ENCODE assay signal across 15 cellular contexts in genomic region chr2:99975386-99975785, GRCh38.
DNase-seq lines count a peak whose midpoint lies in the region; ATAC-seq, FAIRE-seq and TF ChIP-seq lines count a peak whose summit lies in the region.
"Had no signal": no experiment of that assay in that cellular context is flagged by ENCODE, and none has a peak within 500 bp of the region (broad histone marks: within the 10 kb centered on the region; RNA-seq: fewer than 3 reads in every experiment).

No MANE protein-coding gene starts in this region.

- DNase-seq in ELR (ENCODE audit: low read depth) = peak; percentile 84
- peak; percentile 81 for DNase-seq in Panc1 (ENCODE audit: low read depth, low spot score)
- peak; percentile 61 for DNase-seq in endothelial cell of umbilical vein (ENCODE audit: low read depth, low spot score)
- no peak for DNase-seq in osteoblast (ENCODE audit: insufficient read length, low spot score, missing footprints)
- DNase-seq in activated gamma-delta T cell (lab: John Stamatoyannopoulos, UW) = no peak
- DNase-seq: activated naive CD4-positive, alpha-beta T cell treated with anti-CD3 and anti-CD28 coated beads, Interleukin-2, amount 10 ng/mL, durations not matched to agents 7 days and 5 days; cortex of kidney; NCI-H1048; NCI-H510A treated with DMSO at 0.1 percent for 48 hours; retina had no signal

- H3K27me3 ChIP-seq in Panc1 (ENCODE audit: control insufficient read depth, insufficient read depth, low read length) (peaks cover 8% of the 10 kb centered on the region; the same call in 1 of the 2 replicates), endothelial cell of umbilical vein (ENCODE audit: control insufficient read depth in 2 of 2, insufficient read depth in 2 of 2, low read length in 2 of 2) (peaks cover 0 to 1% of the 10 kb centered on the region in 2 experiments), osteoblast (ENCODE audit: insufficient read depth, low read length) (no peaks in the 10 kb centered on the region)

- H3K4me1 ChIP-seq in Panc1 (ENCODE audit: control insufficient read depth, insufficient read depth, low read length) (no peaks in the 10 kb centered on the region), endothelial cell of umbilical vein (ENCODE audit: control insufficient read depth, extremely low read depth, insufficient read depth, low read length) (peaks cover 13% of the 10 kb centered on the region), osteoblast (ENCODE audit: insufficient read depth, low read length) (peaks cover 43% of the 10 kb centered on the region)

- no peak for TF ChIP-seq POLR2A in endothelial cell of umbilical vein (IDR thresholded peaks at IDR 0.05; ENCODE audit: low read depth, low read length)

- ATAC-seq in Panc1 (peak; percentile 60; the same call in 1 of the 2 replicates), GM21737 (IDR thresholded peaks at IDR 0.05; ENCODE audit: unreplicated experiment) (no peak), HG02970 (IDR thresholded peaks at IDR 0.05; ENCODE audit: low FRiP score, unreplicated experiment) (no peak)
- ATAC-seq: HCT116 had no signal

- H2AFZ ChIP-seq in endothelial cell of umbilical vein (ENCODE audit: low read depth, low read length) (no peak overlapping the region), osteoblast (ENCODE audit: low read length) (no peak overlapping the region)

- no peak overlapping the region for H3K9ac ChIP-seq in endothelial cell of umbilical vein (replicated peaks; ENCODE audit: extremely low read depth, insufficient read depth, low read length)

- H4K20me1 ChIP-seq in endothelial cell of umbilical vein (replicated peaks; ENCODE audit: control insufficient read depth, extremely low read depth, insufficient read depth, low read length) (no peaks in the 10 kb centered on the region), osteoblast (ENCODE audit: insufficient read depth, low read length) (no peaks in the 10 kb centered on the region)

- H3K27ac ChIP-seq in Panc1 (ENCODE audit: low read length) = no peak overlapping the region
- no peak overlapping the region for H3K27ac ChIP-seq in endothelial cell of umbilical vein (ENCODE audit: insufficient read depth, low read depth, low read length)
- H3K27ac ChIP-seq in osteoblast (ENCODE audit: low read depth, low read length) = peak overlapping the region; percentile 70

- no peaks in the 10 kb centered on the region for H3K9me1 ChIP-seq in endothelial cell of umbilical vein (replicated peaks; ENCODE audit: control insufficient read depth, extremely low read depth, insufficient read depth, low read length)

- intact Hi-C loops in Panc1 (cut with micrococcal nuclease; ENCODE audit: unreplicated experiment) (no loop called here), endothelial cell of umbilical vein (cut with micrococcal nuclease) (no loop called here)

- POLR2A ChIA-PET in Panc1 (lab: Charles Lee) = interaction anchor here (0.6 to 0.7 kb wide), 2 partner anchors 11 to 96 kb away, joined by 6 to 12 read pairs; no protein-coding TSS in a partner anchor
- POLR2A ChIA-PET in endothelial cell of umbilical vein (lab: Charles Lee) = interaction anchor here (0.7 kb wide), 1 partner anchor 28 kb away, joined by 4 read pairs; no protein-coding TSS in a partner anchor

- BruUV-seq in Panc1 (replicated peaks; lab: Mats Ljungman, UMichigan) (no TSS peak), endothelial cell of umbilical vein (replicated peaks; lab: Mats Ljungman, UMichigan) (no TSS peak)

- peak; percentile 67 for FAIRE-seq in endothelial cell of umbilical vein (lab: Jason Lieb, UNC)
- FAIRE-seq: HTR-8/SVneo, keratinocyte had no signal

- H3K4me3 ChIP-seq in Panc1 (ENCODE audit: low read depth in 2 of 2, low read length in 2 of 2) = no peak overlapping the region
- H3K4me3 ChIP-seq in endothelial cell of umbilical vein (replicated peaks in 1 of 3; ENCODE audit: insufficient read depth in 1 of 3, low read depth in 1 of 3, low read length in 3 of 3) = no peak overlapping the region
- no peak overlapping the region for H3K4me3 ChIP-seq in osteoblast (ENCODE audit: insufficient read depth, low read length)

- dilution Hi-C loops in endothelial cell of umbilical vein (cut with MboI; ENCODE audit: extremely low pct_ligation_motif_present, low sequenced_read_pairs) = no loop called here

- TF ChIP-seq CTCF in Panc1 (IDR thresholded peaks at IDR 0.05) (no peak), endothelial cell of umbilical vein (IDR thresholded peaks at IDR 0.05; ENCODE audit: extremely low read depth in 1 of 2, insufficient read depth in 1 of 2, low read depth in 1 of 2, low read length in 2 of 2) (no peak), osteoblast (IDR thresholded peaks at IDR 0.05; ENCODE audit: extremely low read depth, low read depth, low read length) (no peak)

- in situ Hi-C loops in Panc1 (cut with HindIII; ENCODE audit: low pct_unique_long_range_greater_than_20kb, low sequenced_read_pairs) = no loop called here

- H3K9me3 ChIP-seq in Panc1 (ENCODE audit: control insufficient read depth, insufficient read depth, low read depth, low read length) (no peaks in the 10 kb centered on the region), endothelial cell of umbilical vein (replicated peaks; ENCODE audit: control insufficient read depth, insufficient read depth, low read length) (no peaks in the 10 kb centered on the region), osteoblast (ENCODE audit: low read depth, low read length) (no peaks in the 10 kb centered on the region)

- H3K79me2 ChIP-seq in endothelial cell of umbilical vein (ENCODE audit: control insufficient read depth, insufficient read depth, low read length) (no peaks in the 10 kb centered on the region), osteoblast (ENCODE audit: insufficient read depth, low read length) (no peaks in the 10 kb centered on the region)

- H3K36me3 ChIP-seq in Panc1 (ENCODE audit: control insufficient read depth, insufficient read depth, low read length) = no peaks in the 10 kb centered on the region
- H3K36me3 ChIP-seq in endothelial cell of umbilical vein (ENCODE audit: control insufficient read depth in 2 of 2, extremely low read depth in 1 of 2, insufficient read depth in 2 of 2, low read length in 2 of 2) = no peaks in the 10 kb centered on the region
- no peaks in the 10 kb centered on the region for H3K36me3 ChIP-seq in osteoblast (ENCODE audit: insufficient read depth, low read length)

- CTCF ChIA-PET in Panc1 (lab: Charles Lee) = no interaction called here
- CTCF ChIA-PET in endothelial cell of umbilical vein (lab: Charles Lee) = interaction anchor here (1.0 to 2.5 kb wide), 5 partner anchors 9 to 416 kb away, joined by 3 to 12 read pairs (median 5); no protein-coding TSS in a partner anchor

- H3K4me2 ChIP-seq in endothelial cell of umbilical vein (ENCODE audit: insufficient read depth, low read length) (peak overlapping the region; percentile 27), osteoblast (ENCODE audit: insufficient read depth, low read length) (peak overlapping the region; percentile 43)

TF ChIP-seq in endothelial cell of umbilical vein, 7 proteins besides CTCF, POLR2A, EP300 and RAD21:
- TF ChIP-seq MAX (IDR thresholded peaks at IDR 0.05; ENCODE audit: insufficient read depth, insufficient read length) = no peak
- no peak for TF ChIP-seq MYC (IDR thresholded peaks at IDR 0.05; ENCODE audit: low read depth, low read length)
- TF ChIP-seq FOS (IDR thresholded peaks at IDR 0.05; ENCODE audit: borderline replicate concordance, insufficient read depth, low read length) = peak; percentile 4
- TF ChIP-seq JUN (IDR thresholded peaks at IDR 0.05; ENCODE audit: borderline replicate concordance, insufficient read depth, insufficient read length, low read depth) = no peak
- no peak for TF ChIP-seq EZH2 (IDR thresholded peaks at IDR 0.05; ENCODE audit: borderline replicate concordance, low read depth, low read length, severe bottlenecking)
- TF ChIP-seq GATA2 (IDR thresholded peaks at IDR 0.05; ENCODE audit: insufficient read depth, insufficient read length, low read depth, low read length) = no peak
- TF ChIP-seq POLR2AphosphoS5 (IDR thresholded peaks at IDR 0.05; ENCODE audit: insufficient read depth, low read depth, low read length) = no peak

Comparison
In these comparisons a context has a peak if more than half of its experiments do, and no peak if none do; other contexts are left out.
1. DNase-seq: peak in ELR (single experiment), Panc1 (single experiment) and endothelial cell of umbilical vein (single experiment); none in osteoblast (single experiment) and activated gamma-delta T cell (single experiment).